Comparison of ENCODE assay signal across 1 cellular context in the genomic region with DNA sequence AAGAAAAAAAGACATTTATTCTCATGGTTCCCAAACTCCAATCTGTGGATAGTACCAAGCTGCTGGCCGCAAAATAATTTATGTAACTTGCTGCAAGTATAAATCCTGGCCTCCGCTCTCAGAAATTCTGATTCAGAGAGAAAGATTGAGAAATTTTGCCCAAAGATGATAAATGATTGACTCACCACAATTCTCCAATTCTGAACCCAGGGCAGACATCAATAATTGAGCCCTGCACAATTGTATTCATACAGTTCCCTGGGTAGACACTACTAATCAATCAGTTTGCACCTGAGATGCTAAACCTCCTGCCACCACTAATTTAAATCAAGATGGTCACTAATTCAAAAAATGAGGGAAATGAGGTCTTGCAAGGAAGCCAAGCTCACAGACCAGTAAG.
TF ChIP-seq lines count a peak whose summit lies in the region.

No MANE protein-coding gene starts in this region.

TF ChIP-seq in GM23338, 12 proteins besides CTCF, POLR2A, EP300 and RAD21 (continued from another document):
- TF ChIP-seq, protein P1, sequence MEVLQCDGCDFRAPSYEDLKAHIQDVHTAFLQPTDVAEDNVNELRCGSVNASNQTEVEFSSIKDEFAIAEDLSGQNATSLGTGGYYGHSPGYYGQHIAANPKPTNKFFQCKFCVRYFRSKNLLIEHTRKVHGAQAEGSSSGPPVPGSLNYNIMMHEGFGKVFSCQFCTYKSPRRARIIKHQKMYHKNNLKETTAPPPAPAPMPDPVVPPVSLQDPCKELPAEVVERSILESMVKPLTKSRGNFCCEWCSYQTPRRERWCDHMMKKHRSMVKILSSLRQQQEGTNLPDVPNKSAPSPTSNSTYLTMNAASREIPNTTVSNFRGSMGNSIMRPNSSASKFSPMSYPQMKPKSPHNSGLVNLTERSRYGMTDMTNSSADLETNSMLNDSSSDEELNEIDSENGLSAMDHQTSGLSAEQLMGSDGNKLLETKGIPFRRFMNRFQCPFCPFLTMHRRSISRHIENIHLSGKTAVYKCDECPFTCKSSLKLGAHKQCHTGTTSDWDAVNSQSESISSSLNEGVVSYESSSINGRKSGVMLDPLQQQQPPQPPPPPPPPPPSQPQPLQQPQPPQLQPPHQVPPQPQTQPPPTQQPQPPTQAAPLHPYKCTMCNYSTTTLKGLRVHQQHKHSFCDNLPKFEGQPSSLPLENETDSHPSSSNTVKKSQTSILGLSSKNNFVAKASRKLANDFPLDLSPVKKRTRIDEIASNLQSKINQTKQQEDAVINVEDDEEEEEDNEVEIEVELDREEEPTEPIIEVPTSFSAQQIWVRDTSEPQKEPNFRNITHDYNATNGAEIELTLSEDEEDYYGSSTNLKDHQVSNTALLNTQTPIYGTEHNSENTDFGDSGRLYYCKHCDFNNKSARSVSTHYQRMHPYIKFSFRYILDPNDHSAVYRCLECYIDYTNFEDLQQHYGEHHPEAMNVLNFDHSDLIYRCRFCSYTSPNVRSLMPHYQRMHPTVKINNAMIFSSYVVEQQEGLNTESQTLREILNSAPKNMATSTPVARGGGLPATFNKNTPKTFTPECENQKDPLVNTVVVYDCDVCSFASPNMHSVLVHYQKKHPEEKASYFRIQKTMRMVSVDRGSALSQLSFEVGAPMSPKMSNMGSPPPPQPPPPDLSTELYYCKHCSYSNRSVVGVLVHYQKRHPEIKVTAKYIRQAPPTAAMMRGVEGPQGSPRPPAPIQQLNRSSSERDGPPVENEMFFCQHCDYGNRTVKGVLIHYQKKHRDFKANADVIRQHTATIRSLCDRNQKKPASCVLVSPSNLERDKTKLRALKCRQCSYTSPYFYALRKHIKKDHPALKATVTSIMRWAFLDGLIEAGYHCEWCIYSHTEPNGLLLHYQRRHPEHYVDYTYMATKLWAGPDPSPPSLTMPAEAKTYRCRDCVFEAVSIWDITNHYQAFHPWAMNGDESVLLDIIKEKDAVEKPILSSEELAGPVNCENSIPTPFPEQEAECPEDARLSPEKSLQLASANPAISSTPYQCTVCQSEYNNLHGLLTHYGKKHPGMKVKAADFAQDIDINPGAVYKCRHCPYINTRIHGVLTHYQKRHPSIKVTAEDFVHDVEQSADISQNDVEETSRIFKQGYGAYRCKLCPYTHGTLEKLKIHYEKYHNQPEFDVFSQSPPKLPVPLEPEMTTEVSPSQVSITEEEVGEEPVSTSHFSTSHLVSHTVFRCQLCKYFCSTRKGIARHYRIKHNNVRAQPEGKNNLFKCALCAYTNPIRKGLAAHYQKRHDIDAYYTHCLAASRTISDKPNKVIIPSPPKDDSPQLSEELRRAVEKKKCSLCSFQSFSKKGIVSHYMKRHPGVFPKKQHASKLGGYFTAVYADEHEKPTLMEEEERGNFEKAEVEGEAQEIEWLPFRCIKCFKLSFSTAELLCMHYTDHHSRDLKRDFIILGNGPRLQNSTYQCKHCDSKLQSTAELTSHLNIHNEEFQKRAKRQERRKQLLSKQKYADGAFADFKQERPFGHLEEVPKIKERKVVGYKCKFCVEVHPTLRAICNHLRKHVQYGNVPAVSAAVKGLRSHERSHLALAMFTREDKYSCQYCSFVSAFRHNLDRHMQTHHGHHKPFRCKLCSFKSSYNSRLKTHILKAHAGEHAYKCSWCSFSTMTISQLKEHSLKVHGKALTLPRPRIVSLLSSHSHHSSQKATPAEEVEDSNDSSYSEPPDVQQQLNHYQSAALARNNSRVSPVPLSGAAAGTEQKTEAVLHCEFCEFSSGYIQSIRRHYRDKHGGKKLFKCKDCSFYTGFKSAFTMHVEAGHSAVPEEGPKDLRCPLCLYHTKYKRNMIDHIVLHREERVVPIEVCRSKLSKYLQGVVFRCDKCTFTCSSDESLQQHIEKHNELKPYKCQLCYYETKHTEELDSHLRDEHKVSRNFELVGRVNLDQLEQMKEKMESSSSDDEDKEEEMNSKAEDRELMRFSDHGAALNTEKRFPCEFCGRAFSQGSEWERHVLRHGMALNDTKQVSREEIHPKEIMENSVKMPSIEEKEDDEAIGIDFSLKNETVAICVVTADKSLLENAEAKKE (CRISPR knock-in tag; IDR thresholded peaks at IDR 0.05), result no peak
- TF ChIP-seq ZNF114 (CRISPR knock-in tag; IDR thresholded peaks at IDR 0.05) (no peak), JUNB (IDR thresholded peaks at IDR 0.05; ENCODE audit: unreplicated experiment) (no peak), CREB1 (CRISPR knock-in tag; IDR thresholded peaks at IDR 0.05; ENCODE audit: low read depth) (no peak), EZH2 (IDR thresholded peaks at IDR 0.05; ENCODE audit: low read depth, unreplicated experiment) (no peak), ZNF331 (CRISPR knock-in tag; IDR thresholded peaks at IDR 0.05; ENCODE audit: low read depth) (no peak), POLR2AphosphoS5 (IDR thresholded peaks at IDR 0.05; ENCODE audit: low read depth) (no peak)
